In genomic region chr2:238573916-238574315, GRCh38 we compare ENCODE assay signal across 14 cellular contexts.
DNase-seq lines count a peak whose midpoint lies in the region; ATAC-seq and TF ChIP-seq lines count a peak whose summit lies in the region.
"Had no signal": no experiment of that assay in that cellular context is flagged by ENCODE, and none has a peak within 500 bp of the region (broad histone marks: within the 10 kb centered on the region; RNA-seq: fewer than 3 reads in every experiment).

No MANE protein-coding gene starts in this region.

- TF ChIP-seq CTCF in Panc1 (IDR thresholded peaks at IDR 0.05) (no peak), left lung (IDR thresholded peaks at IDR 0.05) (no peak), RWPE1 (conservative IDR thresholded peaks at IDR 0.05; ENCODE audit: low read depth) (no peak)

- no TSS peak for BruUV-seq in Panc1 (replicated peaks; lab: Mats Ljungman, UMichigan)

- H3K4me3 ChIP-seq in Panc1 (ENCODE audit: low read depth in 2 of 2, low read length in 2 of 2) = no peak overlapping the region
- H3K4me3 ChIP-seq in left lung = no peak overlapping the region
- H3K4me3 ChIP-seq: Peyer's patch had no signal

- H3K27ac ChIP-seq in Panc1 (ENCODE audit: low read length) (no peak overlapping the region), left lung (no peak overlapping the region), RWPE1 (no peak overlapping the region)
- H3K27ac ChIP-seq: Peyer's patch had no signal

- intact Hi-C loops in Panc1 (cut with micrococcal nuclease; ENCODE audit: unreplicated experiment) = no loop called here
- intact Hi-C loops in left lung (cut with DNase I) = no loop called here
- intact Hi-C loops in posterior vena cava (cut with DNase I) = no loop called here

- ATAC-seq in Panc1 (peak; percentile 22; the same call in 1 of the 2 replicates), left lung (peak; percentile 50)

- POLR2A ChIA-PET in Panc1 (lab: Charles Lee) = interaction anchor here (0.6 kb wide), 1 partner anchor 207 kb away, joined by 9 read pairs; no protein-coding TSS in a partner anchor
- POLR2A ChIA-PET in RWPE1 (lab: Yijun Ruan, JAX; ENCODE audit: low non-redundant PET) = no interaction called here

- CTCF ChIA-PET in Panc1 (lab: Charles Lee) (no interaction called here), RWPE1 (lab: Yijun Ruan, JAX) (interaction anchor here (0.6 to 1.1 kb wide), 4 partner anchors 12 to 211 kb away, joined by 3 read pairs; no protein-coding TSS in a partner anchor)

- in situ Hi-C loops in Panc1 (cut with HindIII; ENCODE audit: low pct_unique_long_range_greater_than_20kb, low sequenced_read_pairs) = no loop called here

- H3K4me1 ChIP-seq in Panc1 (ENCODE audit: control insufficient read depth, insufficient read depth, low read length) (no peaks in the 10 kb centered on the region), left lung (peaks cover 0 to 5% of the 10 kb centered on the region in 2 donors)
- H3K4me1 ChIP-seq: Peyer's patch had no signal

- H3K36me3 ChIP-seq in Panc1 (ENCODE audit: control insufficient read depth, insufficient read depth, low read length) (no peaks in the 10 kb centered on the region), left lung (no peaks in the 10 kb centered on the region)
- H3K36me3 ChIP-seq: Peyer's patch had no signal

- DNase-seq in DMS153 (lab: John Stamatoyannopoulos, UW) (peak; percentile 9), DMS153 treated with DMSO at 0.1 percent for 48 hours (lab: John Stamatoyannopoulos, UW; ENCODE audit: unreplicated experiment) (no peak), Panc1 (ENCODE audit: low read depth, low spot score) (no peak), left lung (peak; percentile 53 to 78), posterior vena cava (ENCODE audit: low spot score) (peak; percentile 72), NCI-H1436 treated with DMSO at 0.1 percent for 48 hours (lab: John Stamatoyannopoulos, UW) (no peak), HCEC 1CT (no peak), RWPE1 (ENCODE audit: low spot score) (no peak)
- DNase-seq: GF-D8, GOT3, NCI-H1417, NCI-H2081, NCI-H510A, Peyer's patch had no signal

- H3K9me3 ChIP-seq in Panc1 (ENCODE audit: control insufficient read depth, insufficient read depth, low read depth, low read length) (peaks cover 7% of the 10 kb centered on the region; the same call in 1 of the 2 replicates), left lung (no peaks in the 10 kb centered on the region)
- H3K9me3 ChIP-seq: Peyer's patch had no signal

- H3K27me3 ChIP-seq in Panc1 (ENCODE audit: control insufficient read depth, insufficient read depth, low read length) (no peaks in the 10 kb centered on the region; the same call in 1 of the 2 replicates), left lung (peaks cover 0 to 5% of the 10 kb centered on the region in 2 donors)
- H3K27me3 ChIP-seq: Peyer's patch had no signal

Comparison
In these comparisons a context has a peak if more than half of its experiments do, and no peak if none do; other contexts are left out.
1. DNase-seq: peak in DMS153 (single experiment), left lung (2 of 2) and posterior vena cava (single experiment); none in DMS153 treated with DMSO at 0.1 percent for 48 hours (single experiment), Panc1 (single experiment), NCI-H1436 treated with DMSO at 0.1 percent for 48 hours (single experiment), HCEC 1CT (single experiment) and RWPE1 (single experiment).